Comparison of ENCODE assay signal across 24 cellular contexts in the genomic region with DNA sequence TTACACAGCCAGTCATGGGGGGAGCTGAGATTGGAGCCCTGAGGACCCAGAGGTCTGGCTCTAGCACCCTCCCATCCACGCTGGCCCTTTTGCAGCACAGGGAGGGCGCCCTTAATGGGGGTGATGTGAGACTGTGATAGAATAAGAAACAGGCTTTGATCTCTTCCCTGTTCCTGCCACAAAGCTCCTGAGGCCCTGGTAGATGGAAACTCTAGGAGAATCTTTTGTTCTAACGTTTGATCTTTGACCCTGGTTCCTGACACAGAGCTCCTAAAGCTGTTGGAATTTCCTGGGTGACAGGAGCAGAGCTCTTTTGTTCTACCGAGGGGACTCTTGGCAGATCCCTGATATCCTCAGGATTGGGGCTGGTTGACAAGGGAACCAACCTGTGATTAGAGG. TPM values are rescaled to one million over a fixed set of nuclear protein-coding genes. Genes with fewer than 3 reads are reported as not detected.
"Had no signal": no experiment of that assay in that cellular context is flagged by ENCODE, and none has a peak within 500 bp of the region (broad histone marks: within the 10 kb centered on the region; RNA-seq: fewer than 3 reads in every experiment).

No MANE protein-coding gene starts in this region.

- H3K4me2 ChIP-seq: PC-9 had no signal

- H3K27ac ChIP-seq: PC-9 had no signal

- H3K4me3 ChIP-seq: PC-9 had no signal

- H2AFZ ChIP-seq: PC-9 had no signal

- ATAC-seq: activated T-cell treated with anti-CD3 and anti-CD28 coated beads, Interleukin-2, amount 50 U/mL, for 4 hours; T-helper 17 cell; WTC11 had no signal

- FAIRE-seq: astrocyte had no signal

- DNase-seq: activated CD4-positive, alpha-beta T cell treated with anti-CD3 and anti-CD28 coated beads for 48 hours; activated CD4-positive, alpha-beta T cell treated with anti-CD3 and anti-CD28 coated beads, Interleukin-2, amount 50 U/mL, for 48 hours; activated CD4-positive, CD25-positive, alpha-beta regulatory T cell treated with anti-CD3 and anti-CD28 coated beads, Interleukin-2, amount 50 U/mL, for 72 hours; activated effector memory CD4-positive, alpha-beta T cell treated with anti-CD3 and anti-CD28 coated beads, Interleukin-2, amount 50 U/mL, for 16 hours; activated naive CD4-positive, alpha-beta T cell treated with anti-CD3 and anti-CD28 coated beads for 36 hours; activated T-cell treated with anti-CD3 and anti-CD28 coated beads, Interleukin-2, amount 50 U/mL, for 4 hours; amygdala; Kasumi-1; KBM-7; NCI-H1092; NCI-H1417 treated with DMSO at 0.1 percent for 48 hours; NCI-H1694; NCI-H2029; NCI-H2107; NCI-H226; NCI-H510A; PC-9; SHP77 treated with DMSO at 0.1 percent for 48 hours; T-helper 17 cell; T-helper 9 cell had no signal

RNA-seq across cellular contexts. Expression of a gene that starts 1.2 kb away (rescaled TPM):
- total RNA-seq: activated naive CD4-positive, alpha-beta T cell treated with anti-CD3 and anti-CD28 coated beads for 36 hours; activated T-cell treated with anti-CD3 and anti-CD28 coated beads, Interleukin-2, amount 50 U/mL, for 4 hours; astrocyte; PC-9; T-helper 17 cell; WTC11 had no signal

RNA-seq across cellular contexts. Expression of a gene that starts 5.2 kb away (rescaled TPM):
- total RNA-seq: activated naive CD4-positive, alpha-beta T cell treated with anti-CD3 and anti-CD28 coated beads for 36 hours; activated T-cell treated with anti-CD3 and anti-CD28 coated beads, Interleukin-2, amount 50 U/mL, for 4 hours; astrocyte; M059J had no signal

RNA-seq across cellular contexts. Expression of a gene that starts 40.0 kb away (rescaled TPM):
- total RNA-seq: activated naive CD4-positive, alpha-beta T cell treated with anti-CD3 and anti-CD28 coated beads for 36 hours; activated T-cell treated with anti-CD3 and anti-CD28 coated beads, Interleukin-2, amount 50 U/mL, for 4 hours; astrocyte; M059J; PC-9; SK-MEL-5; T-helper 17 cell; WTC11 had no signal
